Comparison of ENCODE assay signal across 28 cellular contexts in the genomic region with DNA sequence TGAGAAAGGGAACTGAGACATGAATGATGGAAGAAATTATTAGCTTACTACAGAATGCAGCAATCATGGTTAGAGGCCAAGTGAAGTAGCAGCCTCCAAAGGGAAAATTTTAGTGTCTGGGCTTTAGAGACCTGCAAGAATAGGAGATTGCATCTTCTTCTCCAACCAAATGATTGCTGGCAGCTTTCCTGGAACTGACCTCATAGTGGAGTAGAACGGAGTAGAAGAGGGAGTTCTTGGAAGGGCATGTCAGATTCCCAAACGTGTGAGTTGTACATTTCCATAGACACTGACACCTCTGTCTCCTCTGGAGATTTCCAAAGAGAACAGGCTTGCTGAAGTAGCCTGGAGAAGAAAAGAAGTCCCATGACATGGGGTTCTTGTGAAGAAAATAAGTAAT.
DNase-seq lines count a peak whose midpoint lies in the region; ATAC-seq and TF ChIP-seq lines count a peak whose summit lies in the region.
"Had no signal": no experiment of that assay in that cellular context is flagged by ENCODE, and none has a peak within 500 bp of the region (broad histone marks: within the 10 kb centered on the region; RNA-seq: fewer than 3 reads in every experiment).

No MANE protein-coding gene starts in this region.

- no peak overlapping the region for H3K4ac ChIP-seq in mesendoderm (ENCODE audit: low read depth, low read length)

- H3K9ac ChIP-seq in mesendoderm (ENCODE audit: low read length) (no peak overlapping the region), SK-N-SH (no peak overlapping the region)

- H3K9me3 ChIP-seq in MG63: no peaks in the 10 kb centered on the region
- no peaks in the 10 kb centered on the region for H3K9me3 ChIP-seq in SK-N-SH
- H3K9me3 ChIP-seq in body of pancreas: no peaks in the 10 kb centered on the region
- H3K9me3 ChIP-seq: BE2C, esophagus squamous epithelium, lower lobe of right lung, thoracic aorta, uterus had no signal

- H2BK120ac ChIP-seq in mesendoderm (ENCODE audit: low read depth, low read length): peak overlapping the region; percentile 82

- H3K18ac ChIP-seq in mesendoderm (ENCODE audit: low read length): no peak overlapping the region

- CTCF ChIA-PET in SK-N-SH (lab: Yijun Ruan, JAX): no interaction called here

- no peaks in the 10 kb centered on the region for H4K20me1 ChIP-seq in SK-N-SH (ENCODE audit: insufficient read depth)

- H3K79me2 ChIP-seq in mesendoderm (ENCODE audit: control insufficient read depth, insufficient read depth, low read length): no peaks in the 10 kb centered on the region
- no peaks in the 10 kb centered on the region for H3K79me2 ChIP-seq in SK-N-SH (ENCODE audit: insufficient read depth)

- POLR2A ChIA-PET in SK-N-SH (lab: Yijun Ruan, JAX): no interaction called here

- H3K23ac ChIP-seq in mesendoderm (ENCODE audit: low read length): no peak overlapping the region

- no peak overlapping the region for H2BK15ac ChIP-seq in mesendoderm (replicated peaks; ENCODE audit: low read depth)

- TF ChIP-seq POLR2A in body of pancreas (IDR thresholded peaks at IDR 0.05): no peak

- no peaks in the 10 kb centered on the region for H3F3A ChIP-seq in SK-N-SH (replicated peaks; ENCODE audit: insufficient read depth)

- H3K4me2 ChIP-seq in mesendoderm (ENCODE audit: low read length): no peak overlapping the region
- H3K4me2 ChIP-seq in SK-N-SH: no peak overlapping the region

- H3K27ac ChIP-seq in mesendoderm (ENCODE audit: low read depth, low read length) (no peak overlapping the region), SK-N-SH (ENCODE audit: low read depth in 2 of 2, low read length in 1 of 2) (no peak overlapping the region), body of pancreas (no peak overlapping the region)
- H3K27ac ChIP-seq: lower lobe of right lung, thoracic aorta, uterus had no signal

- TF ChIP-seq RAD21 in SK-N-SH (IDR thresholded peaks at IDR 0.05; ENCODE audit: low read length): no peak

- H3K56ac ChIP-seq in mesendoderm (ENCODE audit: low read length): no peak overlapping the region

- TF ChIP-seq EP300 in SK-N-SH (IDR thresholded peaks at IDR 0.05; ENCODE audit: borderline replicate concordance in 1 of 2, low read depth in 1 of 2, low read length in 1 of 2): no peak

- H3K27me3 ChIP-seq in MG63 (no peaks in the 10 kb centered on the region), mesendoderm (ENCODE audit: insufficient read depth, low read length, poor library complexity) (no peaks in the 10 kb centered on the region), SK-N-SH (ENCODE audit: insufficient read depth) (no peaks in the 10 kb centered on the region), body of pancreas (no peaks in the 10 kb centered on the region)
- H3K27me3 ChIP-seq: esophagus squamous epithelium, uterus had no signal

- H3K4me3 ChIP-seq in AG10803 (ENCODE audit: low read length) (no peak overlapping the region), MG63 (no peak overlapping the region), mesendoderm (ENCODE audit: low read length) (no peak overlapping the region), SK-N-SH (ENCODE audit: low read depth in 2 of 2, low read length in 1 of 2) (no peak overlapping the region), body of pancreas (no peak overlapping the region)
- H3K4me3 ChIP-seq: esophagus squamous epithelium, lower lobe of right lung, thoracic aorta, uterus had no signal

- no peak for ATAC-seq in HG03432 (IDR thresholded peaks at IDR 0.05; ENCODE audit: unreplicated experiment)
- ATAC-seq in GM21367 (IDR thresholded peaks at IDR 0.05; ENCODE audit: unreplicated experiment): no peak
- no peak for ATAC-seq in body of pancreas
- ATAC-seq: activated CD4-positive, alpha-beta T cell treated with anti-CD3 and anti-CD28 coated beads for 36 hours; activated CD8-positive, alpha-beta T cell treated with anti-CD3 and anti-CD28 coated beads, Interleukin-2, amount 10 ng/mL, durations not matched to agents 7 days and 5 days; activated naive CD4-positive, alpha-beta T cell treated with anti-CD3 and anti-CD28 coated beads, Interleukin-2, amount 50 U/mL, for 72 hours; lower lobe of right lung; sciatic nerve; stimulated activated naive B cell treated with anti-CD40 and anti-IgM and Interleukin-4, amounts not matched to agents 10 μg/mL and 1 μg/mL and 100 μg/mL, for 72 hours had no signal

- H2BK5ac ChIP-seq in mesendoderm (ENCODE audit: low read length): no peak overlapping the region

- WGBS in mesendoderm (ENCODE audit: extremely low coverage, insufficient coverage, low lambda C conversion rate): no CpG with 5 or more reads among the region's 2 CpGs
- 31% methylated on average over 2 of the region's 2 CpGs for WGBS in SK-N-SH (ENCODE audit: low lambda C conversion rate)
- 47 to 60% methylated on average over 2 of the region's 2 CpGs for WGBS in body of pancreas, 2 donors

- TF ChIP-seq CTCF in AG10803 (conservative IDR thresholded peaks at IDR 0.05; ENCODE audit: low read length) (no peak), SK-N-SH (IDR thresholded peaks at IDR 0.05) (no peak), body of pancreas (IDR thresholded peaks at IDR 0.05) (no peak)

- H4K5ac ChIP-seq in mesendoderm (ENCODE audit: low read length): no peak overlapping the region

- H3K36me3 ChIP-seq in MG63 (no peaks in the 10 kb centered on the region), mesendoderm (ENCODE audit: control insufficient read depth, insufficient read depth, low read length) (no peaks in the 10 kb centered on the region), SK-N-SH (replicated peaks in 1 of 2; ENCODE audit: control insufficient read depth in 1 of 2, insufficient read depth in 2 of 2, low read length in 1 of 2) (no peaks in the 10 kb centered on the region), body of pancreas (replicated peaks in 1 of 2; ENCODE audit: insufficient read depth in 1 of 2, low read depth in 2 of 2) (no peaks in the 10 kb centered on the region)
- H3K36me3 ChIP-seq: BE2C, esophagus squamous epithelium, lower lobe of right lung, thoracic aorta, uterus had no signal

- H2AFZ ChIP-seq in SK-N-SH (ENCODE audit: low read depth): no peak overlapping the region

- H3K9me2 ChIP-seq in SK-N-SH: no peaks in the 10 kb centered on the region

- intact Hi-C loops in body of pancreas (cut with DNase I): no loop called here

- H2AK5ac ChIP-seq in mesendoderm (ENCODE audit: low read length): no peak overlapping the region

- no peaks in the 10 kb centered on the region for H3K79me1 ChIP-seq in mesendoderm (ENCODE audit: low read length)

- H4K8ac ChIP-seq in mesendoderm (ENCODE audit: low read depth, low read length): no peak overlapping the region

- DNase-seq in AG10803 (ENCODE audit: low read depth) (peak; percentile 56), MG63 (peak; percentile 77), fibroblast of gingiva (ENCODE audit: low read depth) (peak; percentile 8), mesendoderm (no peak), SK-N-SH (no peak), body of pancreas (no peak)
- DNase-seq: activated CD4-positive, alpha-beta T cell treated with anti-CD3 and anti-CD28 coated beads for 36 hours; activated CD8-positive, alpha-beta T cell treated with anti-CD3 and anti-CD28 coated beads, Interleukin-2, amount 10 ng/mL, durations not matched to agents 7 days and 5 days; aorta; BE2C; CD8-positive, alpha-beta memory T cell; dermis blood vessel endothelial cell; esophagus squamous epithelium; head of caudate nucleus; kidney; lower lobe of right lung; NCI-H2029 treated with DMSO at 0.1 percent for 48 hours; NCI-H2227 treated with DMSO at 0.1 percent for 48 hours; NCI-H82; stimulated activated CD4-positive, alpha-beta T cell treated with anti-CD3 and anti-CD28 coated beads, Interleukin-15, amount 100 ng/mL, for 24 hours; stimulated activated naive B cell treated with anti-CD40 and anti-IgM and Interleukin-4, amounts not matched to agents 10 μg/mL and 1 μg/mL and 100 μg/mL, for 72 hours; T-helper 2 cell; uterus had no signal

- H3K4me1 ChIP-seq in mesendoderm (ENCODE audit: control insufficient read depth, low read depth, low read length) (no peaks in the 10 kb centered on the region), SK-N-SH (ENCODE audit: control insufficient read depth in 1 of 2, insufficient read depth in 2 of 2, low read depth in 1 of 2, low read length in 1 of 2) (no peaks in the 10 kb centered on the region; a peak in 1 of 4 replicates), body of pancreas (no peaks in the 10 kb centered on the region)
- H3K4me1 ChIP-seq: BE2C, lower lobe of right lung, uterus had no signal

TF ChIP-seq in SK-N-SH, 30 proteins besides CTCF, POLR2A, EP300 and RAD21 (continues in another document):
- no peak for TF ChIP-seq SIN3A (IDR thresholded peaks at IDR 0.05; ENCODE audit: borderline replicate concordance, low read depth, low read length)
- TF ChIP-seq, protein P1, sequence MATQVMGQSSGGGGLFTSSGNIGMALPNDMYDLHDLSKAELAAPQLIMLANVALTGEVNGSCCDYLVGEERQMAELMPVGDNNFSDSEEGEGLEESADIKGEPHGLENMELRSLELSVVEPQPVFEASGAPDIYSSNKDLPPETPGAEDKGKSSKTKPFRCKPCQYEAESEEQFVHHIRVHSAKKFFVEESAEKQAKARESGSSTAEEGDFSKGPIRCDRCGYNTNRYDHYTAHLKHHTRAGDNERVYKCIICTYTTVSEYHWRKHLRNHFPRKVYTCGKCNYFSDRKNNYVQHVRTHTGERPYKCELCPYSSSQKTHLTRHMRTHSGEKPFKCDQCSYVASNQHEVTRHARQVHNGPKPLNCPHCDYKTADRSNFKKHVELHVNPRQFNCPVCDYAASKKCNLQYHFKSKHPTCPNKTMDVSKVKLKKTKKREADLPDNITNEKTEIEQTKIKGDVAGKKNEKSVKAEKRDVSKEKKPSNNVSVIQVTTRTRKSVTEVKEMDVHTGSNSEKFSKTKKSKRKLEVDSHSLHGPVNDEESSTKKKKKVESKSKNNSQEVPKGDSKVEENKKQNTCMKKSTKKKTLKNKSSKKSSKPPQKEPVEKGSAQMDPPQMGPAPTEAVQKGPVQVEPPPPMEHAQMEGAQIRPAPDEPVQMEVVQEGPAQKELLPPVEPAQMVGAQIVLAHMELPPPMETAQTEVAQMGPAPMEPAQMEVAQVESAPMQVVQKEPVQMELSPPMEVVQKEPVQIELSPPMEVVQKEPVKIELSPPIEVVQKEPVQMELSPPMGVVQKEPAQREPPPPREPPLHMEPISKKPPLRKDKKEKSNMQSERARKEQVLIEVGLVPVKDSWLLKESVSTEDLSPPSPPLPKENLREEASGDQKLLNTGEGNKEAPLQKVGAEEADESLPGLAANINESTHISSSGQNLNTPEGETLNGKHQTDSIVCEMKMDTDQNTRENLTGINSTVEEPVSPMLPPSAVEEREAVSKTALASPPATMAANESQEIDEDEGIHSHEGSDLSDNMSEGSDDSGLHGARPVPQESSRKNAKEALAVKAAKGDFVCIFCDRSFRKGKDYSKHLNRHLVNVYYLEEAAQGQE (IDR thresholded peaks at IDR 0.05; ENCODE audit: low read depth, low read length): no peak

Comparison
In these comparisons a context has a peak if more than half of its experiments do, and no peak if none do; other contexts are left out.
1. DNase-seq: peak in AG10803 (single experiment), MG63 (single experiment) and fibroblast of gingiva (single experiment); none in mesendoderm (single experiment), SK-N-SH (single experiment) and body of pancreas (0 of 4).